ENCODE assay signal across 12 cellular contexts in genomic region chr4:73437558-73437956, GRCh38. TPM values are rescaled to one million over a fixed set of nuclear protein-coding genes. Genes with fewer than 3 reads are reported as not detected.
"Had no signal": no experiment of that assay in that cellular context is flagged by ENCODE, and none has a peak within 500 bp of the region (broad histone marks: within the 10 kb centered on the region; RNA-seq: fewer than 3 reads in every experiment).

No MANE protein-coding gene starts in this region.

- H2AFZ ChIP-seq: GM23248, GM23338 had no signal

- ATAC-seq: GM23338, HCT116 had no signal

- H3K27ac Mint-ChIP-seq: GM23338, H9, HFFc6 had no signal

- H3K9ac ChIP-seq: GM23248 had no signal

- FAIRE-seq: H1, H54 had no signal

- H3K4me2 ChIP-seq: GM23338 had no signal

- H3K4me3 Mint-ChIP-seq: GM23338, H9, HFFc6 had no signal

- H3K4me3 ChIP-seq: GM23248, GM23338, HAP-1 had no signal

- H3K9me3 ChIP-seq: HAP-1 had no signal

- H3K4me1 Mint-ChIP-seq: GM23338, H9 had no signal

- H3K36me3 ChIP-seq: HAP-1 had no signal

- H3K27ac ChIP-seq: GM23248 had no signal

- H3K9me3 Mint-ChIP-seq: GM23338, H9, HFFc6 had no signal

- DNase-seq: GM23248, GOT3, H7, H9, HCEC 1CT, HFFc6 had no signal

RNA-seq across cellular contexts. Expression of gene AFP, which starts 1.5 kb away (rescaled TPM):
- total RNA-seq: GM23248 had no signal

RNA-seq across cellular contexts. Expression of gene ALB, which starts 33.5 kb away (rescaled TPM):
- total RNA-seq: GM23248, GM23338, H1, H4, H9, HFFc6 had no signal
- polyA plus RNA-seq: GM23248, GM23338 had no signal

RNA-seq across cellular contexts. Expression of gene AFM, which starts 44.0 kb away (rescaled TPM):
- total RNA-seq: GM23248, GM23338, H1, H4, H7, H9, HFFc6 had no signal
- polyA plus RNA-seq: GM23248, GM23338, H1 had no signal
